8 cellular contexts compared by ENCODE assay signal in the genomic region with DNA sequence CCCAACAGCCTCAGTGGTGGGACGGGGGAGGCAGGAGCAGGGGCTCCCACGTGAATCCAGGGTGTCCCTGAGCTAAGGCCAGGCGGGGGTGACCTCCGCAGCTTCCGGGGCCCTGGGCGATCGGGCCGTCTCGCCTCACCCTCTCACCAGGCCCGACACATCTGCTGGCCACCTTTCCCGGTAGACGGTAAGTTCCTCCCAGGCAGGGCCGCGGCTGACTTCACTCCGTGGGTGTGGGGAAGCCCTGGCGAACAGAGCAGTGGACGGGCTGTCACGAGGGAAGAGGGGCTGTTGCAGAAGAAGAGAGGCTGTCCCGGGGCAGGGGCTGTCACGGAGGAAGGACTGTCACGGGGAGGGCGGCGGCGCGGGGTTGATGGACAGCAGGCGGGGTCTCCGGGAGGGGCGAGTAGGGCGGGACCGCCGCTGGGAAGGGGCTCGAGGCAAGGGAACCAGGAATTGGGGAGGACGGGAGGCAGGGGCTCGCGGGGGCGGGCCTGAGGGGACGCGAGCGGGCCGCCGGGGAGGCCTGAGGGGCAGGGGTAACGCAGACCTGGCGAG. TPM values are rescaled to one million over a fixed set of nuclear protein-coding genes. Genes with fewer than 3 reads are reported as not detected.
A peak's percentile ranks its signal among the peaks of the same experiment; 100 is the strongest.
DNase-seq lines count a peak whose midpoint lies in the region; ATAC-seq lines count a peak whose summit lies in the region.

No MANE protein-coding gene starts in this region.

- peaks cover 27% of the 10 kb centered on the region for H3K36me3 Mint-ChIP-seq in activated CD4-positive, alpha-beta memory T cell treated with anti-CD3 and anti-CD28 coated beads for 36 hours

- H3K9me3 Mint-ChIP-seq in activated CD4-positive, alpha-beta memory T cell treated with anti-CD3 and anti-CD28 coated beads for 36 hours, result no peaks in the 10 kb centered on the region

- no peak overlapping the region for H3K27ac ChIP-seq in iPS-20b (ENCODE audit: low read length)
- H3K27ac ChIP-seq in stomach smooth muscle (ENCODE audit: low read length), result no peak overlapping the region

- H3K9ac ChIP-seq in iPS-20b (ENCODE audit: low read depth, low read length) (peak overlapping the region; percentile 93; the same call in 1 of the 2 replicates), stomach smooth muscle (ENCODE audit: low read length in 2 of 2) (no peak overlapping the region)

- no peaks in the 10 kb centered on the region for H3K27me3 Mint-ChIP-seq in activated CD4-positive, alpha-beta memory T cell treated with anti-CD3 and anti-CD28 coated beads for 36 hours

- H3K36me3 ChIP-seq in iPS-20b (ENCODE audit: insufficient read depth, low read depth, low read length) (peaks cover 35% of the 10 kb centered on the region), stomach smooth muscle (ENCODE audit: control insufficient read depth in 2 of 2, insufficient read depth in 2 of 2, low read length in 2 of 2) (no peaks in the 10 kb centered on the region)

- peak overlapping the region; percentile 56 for H3K27ac Mint-ChIP-seq in activated CD4-positive, alpha-beta memory T cell treated with anti-CD3 and anti-CD28 coated beads for 36 hours

- peak overlapping the region; percentile 87 for H3K4me3 Mint-ChIP-seq in activated CD4-positive, alpha-beta memory T cell treated with anti-CD3 and anti-CD28 coated beads for 36 hours

- DNase-seq in DMS53 (lab: John Stamatoyannopoulos, UW), result peak; percentile 45
- DNase-seq in DMS53 treated with DMSO at 0.1 percent for 48 hours (lab: John Stamatoyannopoulos, UW; ENCODE audit: unreplicated experiment), result no peak
- peak; percentile 52 for DNase-seq in activated CD4-positive, alpha-beta memory T cell treated with anti-CD3 and anti-CD28 coated beads for 36 hours
- no peak for DNase-seq in GM03348 (ENCODE audit: low spot score)
- no peak for DNase-seq in amniotic stem cell (lab: John Stamatoyannopoulos, UW)

- POLR2A ChIA-PET in activated CD4-positive, alpha-beta memory T cell treated with anti-CD3 and anti-CD28 coated beads for 36 hours (lab: Charles Lee), result interaction anchor here (0.7 to 1.7 kb wide), 2 partner anchors 8 to 10 kb away, joined by 3 to 14 read pairs; partner anchors contain the start of gene PAQR4

- H3K27me3 ChIP-seq in iPS-20b (ENCODE audit: insufficient read depth, low read length), result no peaks in the 10 kb centered on the region
- H3K27me3 ChIP-seq in stomach smooth muscle (ENCODE audit: control insufficient read depth in 1 of 2, insufficient read depth in 2 of 2, low read length in 2 of 2), result peaks cover 4 to 5% of the 10 kb centered on the region in 2 donors

- H3K4me1 Mint-ChIP-seq in activated CD4-positive, alpha-beta memory T cell treated with anti-CD3 and anti-CD28 coated beads for 36 hours (ENCODE audit: low read depth), result peaks cover 15% of the 10 kb centered on the region

- CTCF ChIA-PET in activated CD4-positive, alpha-beta memory T cell treated with anti-CD3 and anti-CD28 coated beads for 36 hours (lab: Charles Lee), result interaction anchor here (1.6 to 2.0 kb wide), 3 partner anchors 10 to 48 kb away, joined by 7 to 11 read pairs (median 7); partner anchors contain the start of gene PAQR4

- H3K4me1 ChIP-seq in iPS-20b (ENCODE audit: insufficient read depth, low read length), result peaks cover 12% of the 10 kb centered on the region
- H3K4me1 ChIP-seq in stomach smooth muscle (ENCODE audit: control insufficient read depth, insufficient read depth, low read length), result peaks cover 18% of the 10 kb centered on the region

- no peaks in the 10 kb centered on the region for H3K9me3 ChIP-seq in iPS-20b (ENCODE audit: insufficient read depth, low read depth, low read length)
- no peaks in the 10 kb centered on the region for H3K9me3 ChIP-seq in stomach smooth muscle (ENCODE audit: control insufficient read depth in 2 of 2, low read length in 2 of 2)

- intact Hi-C loops in activated CD4-positive, alpha-beta memory T cell treated with anti-CD3 and anti-CD28 coated beads for 36 hours (cut with micrococcal nuclease), result loop anchor here (1.0 to 5.0 kb wide), 2 partner anchors 10 to 72 kb away; partner anchors contain the start of gene PAQR4

- peak; percentile 12 for ATAC-seq in HG03025 (IDR thresholded peaks at IDR 0.05; ENCODE audit: low FRiP score, unreplicated experiment)

- peak overlapping the region; percentile 81 for H3K4me3 ChIP-seq in iPS-20b (ENCODE audit: low read length)
- H3K4me3 ChIP-seq in stomach smooth muscle (ENCODE audit: low read length in 2 of 2), result peak overlapping the region; percentile 40 to 88

RNA-seq across cellular contexts. Expression of gene PKMYT1, which starts 0.5 kb away (rescaled TPM):
- 100 to 1,000 TPM; 123 to 134 TPM for total RNA-seq in activated CD4-positive, alpha-beta memory T cell treated with anti-CD3 and anti-CD28 coated beads for 36 hours

RNA-seq across cellular contexts. Expression of gene PAQR4, which starts 10.6 kb away (rescaled TPM):
- total RNA-seq in activated CD4-positive, alpha-beta memory T cell treated with anti-CD3 and anti-CD28 coated beads for 36 hours, result 10 to 100 TPM; 37.0 to 37.9 TPM

RNA-seq across cellular contexts. Expression of gene KREMEN2, which starts 15.7 kb away (rescaled TPM):
- total RNA-seq in activated CD4-positive, alpha-beta memory T cell treated with anti-CD3 and anti-CD28 coated beads for 36 hours, result not detected

RNA-seq across cellular contexts. Expression of gene CLDN9, which starts 33.0 kb away (rescaled TPM):
- total RNA-seq in activated CD4-positive, alpha-beta memory T cell treated with anti-CD3 and anti-CD28 coated beads for 36 hours, result not detected

RNA-seq across cellular contexts. Expression of gene CLDN6, which starts 38.2 kb away (rescaled TPM):
- not detected for total RNA-seq in activated CD4-positive, alpha-beta memory T cell treated with anti-CD3 and anti-CD28 coated beads for 36 hours

Comparison
In these comparisons a context has a peak if more than half of its experiments do, and no peak if none do; other contexts are left out.
1. DNase-seq: peak in DMS53 (single experiment) and activated CD4-positive, alpha-beta memory T cell treated with anti-CD3 and anti-CD28 coated beads for 36 hours (single experiment); none in DMS53 treated with DMSO at 0.1 percent for 48 hours (single experiment), GM03348 (single experiment) and amniotic stem cell (single experiment).